Comparison of ENCODE assay signal across 16 cellular contexts in genomic region chr4:149884046-149884445, GRCh38.
DNase-seq lines count a peak whose midpoint lies in the region; TF ChIP-seq lines count a peak whose summit lies in the region.
"Had no signal": no experiment of that assay in that cellular context is flagged by ENCODE, and none has a peak within 500 bp of the region (broad histone marks: within the 10 kb centered on the region; RNA-seq: fewer than 3 reads in every experiment).

No MANE protein-coding gene starts in this region.

- H3K4me1 Mint-ChIP-seq in chondrocyte (ENCODE audit: low read depth), result peaks cover 4% of the 10 kb centered on the region

- peaks cover 23% of the 10 kb centered on the region for H3K27me3 Mint-ChIP-seq in chondrocyte (ENCODE audit: low read depth)

- DNase-seq in AG08395 (ENCODE audit: low spot score) (peak; percentile 47), NCI-H1694 (lab: John Stamatoyannopoulos, UW) (peak; percentile 14), fibroblast of pulmonary artery (ENCODE audit: low read depth) (peak; percentile 16), medulla oblongata (ENCODE audit: extremely low spot score) (peak; percentile 62), H4 (ENCODE audit: low spot score) (no peak), chondrocyte (ENCODE audit: low spot score) (no peak), NCI-H748 treated with DMSO at 0.1 percent for 48 hours (lab: John Stamatoyannopoulos, UW) (no peak), dermis blood vessel endothelial cell (no peak)
- DNase-seq: ACHN; activated CD8-positive, alpha-beta memory T cell treated with anti-CD3 and anti-CD28 coated beads for 24 hours; EL; NCI-H226; SHP77 treated with DMSO at 0.1 percent for 48 hours; sigmoid colon; stimulated activated CD4-positive, alpha-beta T cell treated with anti-CD3 and anti-CD28 coated beads, Interleukin-2, amount 100 ng/mL, for 24 hours had no signal

- no peak overlapping the region for H3K4me3 Mint-ChIP-seq in chondrocyte (ENCODE audit: unreplicated experiment)

- no peak for TF ChIP-seq CTCF in fibroblast of pulmonary artery (IDR thresholded peaks at IDR 0.05; ENCODE audit: low read length, missing control alignments)
- no peak for TF ChIP-seq CTCF in chondrocyte (IDR thresholded peaks at IDR 0.05)

- H3K27ac Mint-ChIP-seq in chondrocyte (ENCODE audit: unreplicated experiment), result no peak overlapping the region

- H3K36me3 Mint-ChIP-seq in chondrocyte (ENCODE audit: low read depth), result no peaks in the 10 kb centered on the region

- no peak overlapping the region for H3K4me3 ChIP-seq in fibroblast of pulmonary artery (replicated peaks; ENCODE audit: low read depth, low read length)
- H3K4me3 ChIP-seq: cardiac muscle cell, sigmoid colon had no signal

- H3K9me3 Mint-ChIP-seq in chondrocyte (ENCODE audit: low read depth), result no peaks in the 10 kb centered on the region

Comparison
In these comparisons a context has a peak if more than half of its experiments do, and no peak if none do; other contexts are left out.
1. DNase-seq: peak in AG08395 (single experiment), NCI-H1694 (single experiment), fibroblast of pulmonary artery (single experiment) and medulla oblongata (single experiment); none in H4 (single experiment), chondrocyte (single experiment), NCI-H748 treated with DMSO at 0.1 percent for 48 hours (single experiment) and dermis blood vessel endothelial cell (single experiment).